Comparison of ENCODE assay signal across 23 cellular contexts in the genomic region with DNA sequence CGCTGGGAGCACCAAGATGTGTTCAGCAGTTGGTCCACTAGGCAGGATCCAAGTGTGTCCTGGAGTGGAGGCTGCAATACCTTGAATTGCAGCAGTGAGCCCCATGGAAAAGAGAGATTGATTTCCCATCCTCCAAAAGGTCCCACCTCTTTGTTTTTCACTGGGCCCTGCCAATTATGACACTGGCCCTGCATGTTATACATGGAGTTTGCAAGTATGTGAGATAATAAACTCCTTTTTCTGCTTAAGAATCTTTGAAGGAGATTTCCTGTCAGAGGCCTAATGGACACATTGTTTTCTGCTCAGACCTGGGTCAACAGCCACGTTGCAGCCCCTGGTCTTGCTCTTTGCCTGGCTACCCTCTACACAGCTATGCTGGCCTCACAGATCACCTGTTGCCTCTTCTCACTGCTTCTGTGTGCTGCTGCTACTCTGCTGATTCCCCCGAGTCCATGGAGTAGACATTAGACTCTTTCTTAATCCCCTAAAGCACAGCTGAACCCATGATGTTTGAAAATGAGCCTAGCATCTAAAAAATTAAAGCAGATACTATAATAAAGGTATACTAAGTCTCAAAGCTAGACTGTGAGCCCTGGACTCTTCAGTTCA.
"Had no signal": no experiment of that assay in that cellular context is flagged by ENCODE, and none has a peak within 500 bp of the region (broad histone marks: within the 10 kb centered on the region; RNA-seq: fewer than 3 reads in every experiment).

No MANE protein-coding gene starts in this region.

- FAIRE-seq: colon, endothelial cell of umbilical vein, islet of Langerhans, keratinocyte had no signal

- H3K27me3 ChIP-seq: gastrocnemius medialis, left lung had no signal

- ATAC-seq: gastrocnemius medialis, heart right ventricle, left cardiac atrium, left lung, left ventricle myocardium superior, lower lobe of right lung, mucosa of descending colon had no signal

- H3K4me3 ChIP-seq: coronary artery, dorsolateral prefrontal cortex, esophagus squamous epithelium, gastrocnemius medialis, heart right ventricle, left lung, lower lobe of right lung, mucosa of descending colon had no signal

- H3K36me3 ChIP-seq: esophagus squamous epithelium, gastrocnemius medialis, heart right ventricle, left lung, lower lobe of right lung had no signal

- H3K4me1 ChIP-seq: esophagus squamous epithelium, gastrocnemius medialis, heart right ventricle, left lung, lower lobe of right lung had no signal

- H3K9me3 ChIP-seq: esophagus squamous epithelium, gastrocnemius medialis, heart right ventricle, left lung, lower lobe of right lung had no signal

- DNase-seq: dermis blood vessel endothelial cell; dorsolateral prefrontal cortex; effector CD4-positive, alpha-beta T cell; effector memory CD4-positive, alpha-beta T cell; esophagus squamous epithelium; foreskin fibroblast; foreskin melanocyte; gastrocnemius medialis; glutamatergic neuron; head of caudate nucleus; heart right ventricle; hippocampal formation; left cardiac atrium; left lung; left ventricle myocardium superior; lower lobe of right lung; mesenchymal stem cell; mucosa of descending colon had no signal

- H3K27ac ChIP-seq: coronary artery, dorsolateral prefrontal cortex, esophagus squamous epithelium, gastrocnemius medialis, heart right ventricle, left lung, lower lobe of right lung had no signal
